29 cellular contexts compared by ENCODE assay signal in genomic region chr1:245388687-245389086, GRCh38.
"Had no signal": no experiment of that assay in that cellular context is flagged by ENCODE, and none has a peak within 500 bp of the region (broad histone marks: within the 10 kb centered on the region; RNA-seq: fewer than 3 reads in every experiment).

No MANE protein-coding gene starts in this region.

- H3K4me3 Mint-ChIP-seq: activated B cell treated with CpG ODN at 0.5 μM for 24 hours; activated CD4-positive, alpha-beta T cell treated with anti-CD3 and anti-CD28 coated beads, Interleukin-2, amount 10 ng/mL, durations not matched to agents 24 days and 14 days; activated naive CD8-positive, alpha-beta T cell treated with anti-CD3 and anti-CD28 coated beads, Interleukin-2, amount 50 U/mL, for 24 hours; activated T-cell treated with anti-CD3 and anti-CD28 coated beads, Interleukin-2, amount 50 U/mL, for 4 hours; T-helper 17 cell had no signal

- H3K9me3 ChIP-seq: ascending aorta, MG63 had no signal

- H3K27ac ChIP-seq: ascending aorta had no signal

- ATAC-seq: activated naive CD4-positive, alpha-beta T cell treated with anti-CD3 and anti-CD28 coated beads, Interleukin-2, amount 50 U/mL, for 72 hours; activated naive CD8-positive, alpha-beta T cell treated with anti-CD3 and anti-CD28 coated beads, Interleukin-2, amount 50 U/mL, for 24 hours; activated T-cell treated with anti-CD3 and anti-CD28 coated beads, Interleukin-2, amount 50 U/mL, for 4 hours; T-helper 17 cell had no signal

- H3K9me3 Mint-ChIP-seq: activated CD4-positive, alpha-beta T cell treated with anti-CD3 and anti-CD28 coated beads, Interleukin-2, amount 10 ng/mL, durations not matched to agents 24 days and 14 days; activated T-cell treated with anti-CD3 and anti-CD28 coated beads, Interleukin-2, amount 50 U/mL, for 4 hours had no signal

- H3K27me3 ChIP-seq: ascending aorta, MG63 had no signal

- H3K36me3 ChIP-seq: ascending aorta, MG63 had no signal

- H3K4me1 ChIP-seq: ascending aorta had no signal

- DNase-seq: activated B cell treated with CpG ODN at 0.5 μM for 24 hours; activated CD4-positive, alpha-beta T cell treated with anti-CD3 and anti-CD28 coated beads for 1 hour; activated CD4-positive, alpha-beta T cell treated with anti-CD3 and anti-CD28 coated beads, Interleukin-2, amount 10 ng/mL, durations not matched to agents 24 days and 14 days; activated CD4-positive, alpha-beta T cell treated with anti-CD3 and anti-CD28 coated beads, Interleukin-2, amount 50 U/mL, for 48 hours; activated CD8-positive, alpha-beta memory T cell treated with anti-CD3 and anti-CD28 coated beads for 24 hours; activated effector memory CD4-positive, alpha-beta T cell treated with anti-CD3 and anti-CD28 coated beads, Interleukin-2, amount 50 U/mL, for 16 hours; activated naive CD4-positive, alpha-beta T cell treated with Interleukin-2 at 50 U/mL for 16 hours; activated naive CD8-positive, alpha-beta T cell treated with anti-CD3 and anti-CD28 coated beads, Interleukin-2, amount 50 U/mL, for 24 hours; activated T-cell treated with anti-CD3 and anti-CD28 coated beads, Interleukin-2, amount 50 U/mL, for 4 hours; amniotic stem cell; cerebellar nuclear complex; MG63; MV-4-11; NCI-H1092 treated with DMSO at 0.1 percent for 48 hours; NCI-H1417 treated with DMSO at 0.1 percent for 48 hours; NCI-H1694; NCI-H2029; NCI-H2107; NCI-H2171 treated with DMSO at 0.1 percent for 48 hours; NCI-H345; NCI-H510A; NCI-H526 treated with DMSO at 0.1 percent for 48 hours; NCI-H82; SIG-M5; T-helper 17 cell; T-helper 9 cell had no signal

- H3K27ac Mint-ChIP-seq: activated B cell treated with CpG ODN at 0.5 μM for 24 hours; activated CD4-positive, alpha-beta T cell treated with anti-CD3 and anti-CD28 coated beads, Interleukin-2, amount 10 ng/mL, durations not matched to agents 24 days and 14 days; activated naive CD4-positive, alpha-beta T cell treated with anti-CD3 and anti-CD28 coated beads, Interleukin-2, amount 50 U/mL, for 72 hours; activated naive CD8-positive, alpha-beta T cell treated with anti-CD3 and anti-CD28 coated beads, Interleukin-2, amount 50 U/mL, for 24 hours; T-helper 17 cell had no signal

- H3K4me3 ChIP-seq: ascending aorta, MG63 had no signal

- H3K4me1 Mint-ChIP-seq: activated B cell treated with CpG ODN at 0.5 μM for 24 hours; activated CD4-positive, alpha-beta T cell treated with anti-CD3 and anti-CD28 coated beads, Interleukin-2, amount 10 ng/mL, durations not matched to agents 24 days and 14 days; activated naive CD8-positive, alpha-beta T cell treated with anti-CD3 and anti-CD28 coated beads, Interleukin-2, amount 50 U/mL, for 24 hours had no signal

- H3K27me3 Mint-ChIP-seq: brain had no signal
